ENCODE assay signal across 9 cellular contexts in the genomic region with DNA sequence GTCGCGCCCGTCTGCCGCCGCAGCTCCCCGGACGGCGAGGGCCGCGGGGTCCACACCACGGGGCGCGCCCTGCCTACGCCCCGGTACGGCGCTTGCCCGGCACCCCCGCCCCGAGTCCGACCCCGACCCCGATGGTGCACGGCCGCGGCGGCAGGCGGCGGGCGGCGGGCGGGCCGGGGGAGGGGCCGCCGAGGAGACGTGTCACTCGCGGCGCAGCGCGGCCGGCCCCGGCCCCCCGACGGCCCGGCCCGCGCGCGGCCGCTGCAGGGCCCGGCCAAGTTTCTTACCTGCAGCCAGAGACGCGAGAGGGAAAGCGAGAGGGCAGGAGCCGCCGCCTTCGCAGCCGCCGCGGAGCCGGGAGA. TPM values are rescaled to one million over a fixed set of nuclear protein-coding genes. Genes with fewer than 3 reads are reported as not detected.
A peak's percentile ranks its signal among the peaks of the same experiment; 100 is the strongest.
DNase-seq lines count a peak whose midpoint lies in the region; ATAC-seq, FAIRE-seq and TF ChIP-seq lines count a peak whose summit lies in the region.
"Had no signal": no experiment of that assay in that cellular context is flagged by ENCODE, and none has a peak within 500 bp of the region (broad histone marks: within the 10 kb centered on the region; RNA-seq: fewer than 3 reads in every experiment).

No MANE protein-coding gene starts in this region.

- H3K36me3 ChIP-seq in SK-N-SH (replicated peaks in 1 of 2; ENCODE audit: control insufficient read depth in 1 of 2, insufficient read depth in 2 of 2, low read length in 1 of 2) (peaks cover 6 to 26% of the 10 kb centered on the region in 2 experiments), keratinocyte (ENCODE audit: control insufficient read depth in 2 of 2, extremely low read depth in 1 of 2, insufficient read depth in 2 of 2, low read length in 2 of 2) (peaks cover 6 to 23% of the 10 kb centered on the region in 2 experiments), tibial artery (peaks cover 0 to 15% (median 0%) of the 10 kb centered on the region in 3 donors)

- H2AFZ ChIP-seq in SK-N-SH (ENCODE audit: low read depth), result no peak overlapping the region
- H2AFZ ChIP-seq in keratinocyte (ENCODE audit: control insufficient read depth, low read length), result peak overlapping the region; percentile 58

- H3K9me3 Mint-ChIP-seq in activated CD8-positive, alpha-beta T cell treated with anti-CD3 and anti-CD28 coated beads, Interleukin-2, amount 10 ng/mL, durations not matched to agents 7 days and 5 days (ENCODE audit: insufficient read depth), result no peaks in the 10 kb centered on the region

- ATAC-seq in SK-N-SH treated with all-trans-retinoic acid at 6 μM for 48 hours (no peak), HG02884 (IDR thresholded peaks at IDR 0.05; ENCODE audit: unreplicated experiment) (peak; percentile 5), HG03469 (IDR thresholded peaks at IDR 0.05; ENCODE audit: unreplicated experiment) (no peak)
- ATAC-seq in activated CD8-positive, alpha-beta T cell treated with anti-CD3 and anti-CD28 coated beads, Interleukin-2, amount 10 ng/mL, durations not matched to agents 7 days and 5 days, result peak; percentile 7

- H3K27ac Mint-ChIP-seq in activated CD8-positive, alpha-beta T cell treated with anti-CD3 and anti-CD28 coated beads, Interleukin-2, amount 10 ng/mL, durations not matched to agents 7 days and 5 days, result peak overlapping the region; percentile 88

- no peak for TF ChIP-seq RAD21 in SK-N-SH (IDR thresholded peaks at IDR 0.05; ENCODE audit: low read length)

- H3K9me3 ChIP-seq in SK-N-SH, result no peaks in the 10 kb centered on the region
- no peaks in the 10 kb centered on the region for H3K9me3 ChIP-seq in keratinocyte (ENCODE audit: control insufficient read depth, low read depth, low read length)
- no peaks in the 10 kb centered on the region for H3K9me3 ChIP-seq in tibial artery

- no peaks in the 10 kb centered on the region for H3F3A ChIP-seq in SK-N-SH (replicated peaks; ENCODE audit: insufficient read depth)

- TF ChIP-seq EP300 in SK-N-SH (IDR thresholded peaks at IDR 0.05; ENCODE audit: borderline replicate concordance in 1 of 2, low read depth in 1 of 2, low read length in 1 of 2), result no peak

- H3K4me1 ChIP-seq in SK-N-SH (ENCODE audit: control insufficient read depth in 1 of 2, insufficient read depth in 2 of 2, low read depth in 1 of 2, low read length in 1 of 2) (peaks cover 8 to 11% of the 10 kb centered on the region in 2 experiments; a peak in 2 of 4 replicates), keratinocyte (ENCODE audit: control insufficient read depth, extremely low read depth, insufficient read depth, low read length) (peaks cover 16% of the 10 kb centered on the region), tibial artery (peaks cover 0 to 24% (median 13%) of the 10 kb centered on the region in 4 donors)

- H3K4me3 ChIP-seq in SK-N-SH (ENCODE audit: low read depth in 2 of 2, low read length in 1 of 2) (peak overlapping the region; percentile 79 to 87), keratinocyte (ENCODE audit: control insufficient read depth in 2 of 3, extremely low read depth in 1 of 3, insufficient read depth in 2 of 3, low read depth in 1 of 3, low read length in 3 of 3) (peak overlapping the region; percentile 66 to 90 (median 74)), tibial artery (peak overlapping the region; percentile 79 to 90)

- intact Hi-C loops in tibial artery (cut with DNase I; ENCODE audit: low total_unique reads), result loop anchor here (5.0 to 10.0 kb wide), 2 partner anchors 113 to 216 kb away; no protein-coding TSS in a partner anchor

- dilution Hi-C loops in keratinocyte (cut with MboI; ENCODE audit: extremely low pct_ligation_motif_present, low sequenced_read_pairs), result no loop called here

- peaks cover 23% of the 10 kb centered on the region for H3K36me3 Mint-ChIP-seq in activated CD8-positive, alpha-beta T cell treated with anti-CD3 and anti-CD28 coated beads, Interleukin-2, amount 10 ng/mL, durations not matched to agents 7 days and 5 days (ENCODE audit: low read depth)

- H3K79me2 ChIP-seq in SK-N-SH (ENCODE audit: insufficient read depth) (peaks cover 42% of the 10 kb centered on the region), keratinocyte (ENCODE audit: control insufficient read depth, insufficient read depth, low read length) (peaks cover 42% of the 10 kb centered on the region)

- H3K9me2 ChIP-seq in SK-N-SH, result no peaks in the 10 kb centered on the region

- DNase-seq in SK-N-SH, result no peak
- DNase-seq in activated CD8-positive, alpha-beta T cell treated with anti-CD3 and anti-CD28 coated beads, Interleukin-2, amount 10 ng/mL, durations not matched to agents 7 days and 5 days, result no peak
- no peak for DNase-seq in keratinocyte (ENCODE audit: low read depth, low spot score)
- DNase-seq in tibial artery, result no peak
- no peak for DNase-seq in SIG-M5 (lab: John Stamatoyannopoulos, UW)

- H3K27ac ChIP-seq in SK-N-SH (ENCODE audit: low read depth in 2 of 2, low read length in 1 of 2), result peak overlapping the region; percentile 55 to 68; a peak in 3 of 4 replicates
- H3K27ac ChIP-seq in keratinocyte (ENCODE audit: control insufficient read depth, insufficient read depth, low read length), result peak overlapping the region; percentile 75
- peak overlapping the region; percentile 82 to 87 for H3K27ac ChIP-seq in tibial artery

- POLR2A ChIA-PET in SK-N-SH (lab: Yijun Ruan, JAX), result interaction anchor here (0.6 to 1.2 kb wide), 4 partner anchors 145 to 276 kb away, joined by 3 to 6 read pairs (median 3); no protein-coding TSS in a partner anchor
- POLR2A ChIA-PET in activated CD8-positive, alpha-beta T cell treated with anti-CD3 and anti-CD28 coated beads, Interleukin-2, amount 10 ng/mL, durations not matched to agents 7 days and 5 days (lab: Charles Lee), result interaction anchor here (0.7 to 2.1 kb wide), 7 partner anchors 9 to 288 kb away, joined by 3 to 14 read pairs (median 4); a partner anchor contains a TSS

- H3K9ac ChIP-seq in SK-N-SH (peak overlapping the region; percentile 74; the same call in 1 of the 2 replicates), keratinocyte (ENCODE audit: control insufficient read depth, extremely low read depth, insufficient read depth, low read length) (peak overlapping the region; percentile 87)

- TF ChIP-seq CTCF in SK-N-SH (IDR thresholded peaks at IDR 0.05), result no peak
- TF ChIP-seq CTCF in keratinocyte (optimal IDR thresholded peaks at IDR 0.05 in 1 of 3, IDR thresholded peaks at IDR 0.05 in 1 of 3, conservative IDR thresholded peaks at IDR 0.05 in 1 of 3; ENCODE audit: extremely low read depth in 1 of 3, insufficient read depth in 2 of 3, low read length in 3 of 3), result no peak
- TF ChIP-seq CTCF in tibial artery (IDR thresholded peaks at IDR 0.05), result peak in 1 of 2 experiments; percentile 7

- H3K27me3 ChIP-seq in SK-N-SH (ENCODE audit: insufficient read depth) (peaks cover 31% of the 10 kb centered on the region), keratinocyte (ENCODE audit: control insufficient read depth, extremely low read depth, insufficient read depth, low read length) (peaks cover 27% of the 10 kb centered on the region), tibial artery (peaks cover 0 to 6% of the 10 kb centered on the region in 2 donors)

- no peak for FAIRE-seq in keratinocyte (lab: Jason Lieb, UNC)
- FAIRE-seq: colon had no signal

- CTCF ChIA-PET in SK-N-SH (lab: Yijun Ruan, JAX), result interaction anchor here (0.7 to 6.4 kb wide), 35 partner anchors 10 to 315 kb away, joined by 3 to 75 read pairs (median 4); no protein-coding TSS in a partner anchor
- CTCF ChIA-PET in activated CD8-positive, alpha-beta T cell treated with anti-CD3 and anti-CD28 coated beads, Interleukin-2, amount 10 ng/mL, durations not matched to agents 7 days and 5 days (lab: Charles Lee), result interaction anchor here (0.6 to 4.7 kb wide), 44 partner anchors 8 to 595 kb away, joined by 3 to 64 read pairs (median 5); a partner anchor contains a TSS

- H3K4me1 Mint-ChIP-seq in activated CD8-positive, alpha-beta T cell treated with anti-CD3 and anti-CD28 coated beads, Interleukin-2, amount 10 ng/mL, durations not matched to agents 7 days and 5 days (ENCODE audit: low read depth), result peaks cover 32% of the 10 kb centered on the region

- peaks cover 24% of the 10 kb centered on the region for H3K27me3 Mint-ChIP-seq in activated CD8-positive, alpha-beta T cell treated with anti-CD3 and anti-CD28 coated beads, Interleukin-2, amount 10 ng/mL, durations not matched to agents 7 days and 5 days (ENCODE audit: low read depth)

- WGBS in SK-N-SH (ENCODE audit: low lambda C conversion rate), result no CpG with 5 or more reads among the region's 62 CpGs

- H3K4me3 Mint-ChIP-seq in activated CD8-positive, alpha-beta T cell treated with anti-CD3 and anti-CD28 coated beads, Interleukin-2, amount 10 ng/mL, durations not matched to agents 7 days and 5 days, result peak overlapping the region; percentile 77

- H3K4me2 ChIP-seq in SK-N-SH, result no peak overlapping the region; the same call in 1 of the 2 replicates
- no peak overlapping the region for H3K4me2 ChIP-seq in keratinocyte (ENCODE audit: control insufficient read depth, extremely low read depth, insufficient read depth, low read depth, low read length)

- peaks cover 39% of the 10 kb centered on the region for H4K20me1 ChIP-seq in SK-N-SH (ENCODE audit: insufficient read depth)
- H4K20me1 ChIP-seq in keratinocyte (ENCODE audit: control insufficient read depth, extremely low read depth, insufficient read depth, low read length), result peaks cover 6% of the 10 kb centered on the region

- no peaks in the 10 kb centered on the region for H3K9me1 ChIP-seq in keratinocyte (ENCODE audit: control insufficient read depth, extremely low read depth, insufficient read depth, low read length)

RNA-seq across cellular contexts. Expression of a gene that starts 0.3 kb away (rescaled TPM):
- polyA plus RNA-seq in SK-N-SH (2012; rRNA removed) (31.0 and 50.2 TPM in 2 replicates), keratinocyte (43.3 to 86.2 TPM (median 43.9 TPM) in 3 replicates)
- 28.4 and 38.4 TPM in 2 replicates for polyA plus RNA-seq in SK-N-SH (2012; cell fraction: cytosol; rRNA removed)
- polyA plus RNA-seq in SK-N-SH (2012; cell fraction: nucleus; rRNA removed), result 71.4 and 77.4 TPM in 2 replicates
- total RNA-seq in activated CD8-positive, alpha-beta T cell treated with anti-CD3 and anti-CD28 coated beads, Interleukin-2, amount 10 ng/mL, durations not matched to agents 7 days and 5 days, result 10 to 100 TPM; 64.3 to 66.7 TPM
- 61.6 TPM for polyA plus RNA-seq in keratinocyte (2011; ENCODE audit: low read depth)
- 14.0 and 18.2 TPM in 2 replicates for polyA plus RNA-seq in keratinocyte (2011; cell fraction: cytosol; rRNA removed)
- polyA plus RNA-seq in keratinocyte (2011; cell fraction: nucleus; rRNA removed), result 283 and 298 TPM in 2 replicates
- polyA plus RNA-seq in keratinocyte (2012; ENCODE audit: low replicate concordance), result 44.2 and 131 TPM in 2 replicates
- 37.2 to 66.5 TPM (median 43.3 TPM) in 3 replicates for polyA minus RNA-seq in keratinocyte
- polyA minus RNA-seq in keratinocyte (2011; cell fraction: cytosol; rRNA and poly(A)+ RNA removed), result 31.3 TPM
- 152 and 196 TPM in 2 replicates for polyA minus RNA-seq in keratinocyte (2011; cell fraction: nucleus; rRNA and poly(A)+ RNA removed)

RNA-seq across cellular contexts. Expression of a gene that starts 18.0 kb away (rescaled TPM):
- polyA plus RNA-seq in SK-N-SH (2012; rRNA removed) (not detected in 2 replicates), keratinocyte (not detected in 3 replicates)
- not detected in 2 replicates for polyA plus RNA-seq in SK-N-SH (2012; cell fraction: cytosol; rRNA removed)
- not detected in 2 replicates for polyA plus RNA-seq in SK-N-SH (2012; cell fraction: nucleus; rRNA removed)
- total RNA-seq in activated CD8-positive, alpha-beta T cell treated with anti-CD3 and anti-CD28 coated beads, Interleukin-2, amount 10 ng/mL, durations not matched to agents 7 days and 5 days, result not detected
- not detected for polyA plus RNA-seq in keratinocyte (2011; ENCODE audit: low read depth)
- not detected in 2 replicates for polyA plus RNA-seq in keratinocyte (2011; cell fraction: cytosol; rRNA removed)
- polyA plus RNA-seq in keratinocyte (2011; cell fraction: nucleus; rRNA removed), result not detected in 2 replicates
- polyA plus RNA-seq in keratinocyte (2012; ENCODE audit: low replicate concordance), result not detected in 2 replicates
- not detected in 3 replicates for polyA minus RNA-seq in keratinocyte
- polyA minus RNA-seq in keratinocyte (2011; cell fraction: cytosol; rRNA and poly(A)+ RNA removed), result not detected
- not detected in 2 replicates for polyA minus RNA-seq in keratinocyte (2011; cell fraction: nucleus; rRNA and poly(A)+ RNA removed)

Comparison
In these comparisons a context has a peak if more than half of its experiments do, and no peak if none do; other contexts are left out.
1. ATAC-seq: peak in HG02884 (single experiment) and activated CD8-positive, alpha-beta T cell treated with anti-CD3 and anti-CD28 coated beads, Interleukin-2, amount 10 ng/mL, durations not matched to agents 7 days and 5 days (single experiment); none in SK-N-SH treated with all-trans-retinoic acid at 6 μM for 48 hours (single experiment) and HG03469 (single experiment).
2. Peak in every context shown above with its lines, with median percentiles within 50 percentile points of each other: H3K27ac ChIP-seq and H3K4me3 ChIP-seq.